In genomic region chr1:211703812-211704566, GRCh38 we compare ENCODE assay signal across 18 cellular contexts. TPM values are rescaled to one million over a fixed set of nuclear protein-coding genes. Genes with fewer than 3 reads are reported as not detected.
A peak's percentile ranks its signal among the peaks of the same experiment; 100 is the strongest.
DNase-seq lines count a peak whose midpoint lies in the region; ATAC-seq, FAIRE-seq and TF ChIP-seq lines count a peak whose summit lies in the region.
"Had no signal": no experiment of that assay in that cellular context is flagged by ENCODE, and none has a peak within 500 bp of the region (broad histone marks: within the 10 kb centered on the region; RNA-seq: fewer than 3 reads in every experiment).

No MANE protein-coding gene starts in this region.

- DNase-seq in DMS79 treated with DMSO at 0.1 percent for 48 hours (lab: John Stamatoyannopoulos, UW) = peak; percentile 99
- DNase-seq in NCI-H2107 (lab: John Stamatoyannopoulos, UW) = peak; percentile 85
- peak; percentile 83 to 92 for DNase-seq in SHP77 (lab: John Stamatoyannopoulos, UW)
- DNase-seq in pancreas = peak in 3 of 6 donors; percentile 46 to 57 (median 51)
- no peak for DNase-seq in T1000 (lab: John Stamatoyannopoulos, UW)
- DNase-seq in Kasumi-1 (lab: John Stamatoyannopoulos, UW) = no peak
- DNase-seq in activated naive CD4-positive, alpha-beta T cell treated with anti-CD3 and anti-CD28 coated beads, Interleukin-2, amount 50 U/mL, for 72 hours (ENCODE audit: low spot score in 2 of 2) = no peak
- DNase-seq: activated CD4-positive, alpha-beta T cell treated with anti-CD3 and anti-CD28 coated beads, Interleukin-2, amount 10 ng/mL, durations not matched to agents 24 days and 14 days; activated T-cell treated with anti-CD3 and anti-CD28 coated beads, Interleukin-2, amount 50 U/mL, for 48 hours; IMR-90; naive thymus-derived CD8-positive, alpha-beta T cell; NCI-H226; Peyer's patch; uterus had no signal

- no peak for FAIRE-seq in pancreas (lab: Jason Lieb, UNC)
- FAIRE-seq: endothelial cell of umbilical vein had no signal

- TF ChIP-seq CTCF in pancreas (IDR thresholded peaks at IDR 0.05) = no peak

- H3K9me3 ChIP-seq in pancreas = no peaks in the 10 kb centered on the region
- H3K9me3 ChIP-seq: Peyer's patch, uterus had no signal

- no peaks in the 10 kb centered on the region for H3K4me1 ChIP-seq in pancreas
- H3K4me1 ChIP-seq: Peyer's patch, uterus had no signal

- no peak overlapping the region for H3K27ac ChIP-seq in pancreas
- H3K27ac ChIP-seq: C4-2B, Peyer's patch, uterus had no signal

- no peaks in the 10 kb centered on the region for H3K36me3 Mint-ChIP-seq in activated naive CD4-positive, alpha-beta T cell treated with anti-CD3 and anti-CD28 coated beads, Interleukin-2, amount 50 U/mL, for 72 hours
- H3K36me3 Mint-ChIP-seq: naive thymus-derived CD8-positive, alpha-beta T cell had no signal

- no peak overlapping the region for H3K4me3 ChIP-seq in pancreas
- H3K4me3 ChIP-seq: Peyer's patch, uterus had no signal

- 45 to 49% methylated on average over 11 of the region's 11 CpGs for WGBS in pancreas, 2 donors

- no peaks in the 10 kb centered on the region for H3K36me3 ChIP-seq in pancreas
- H3K36me3 ChIP-seq: Peyer's patch, uterus had no signal

- no peak overlapping the region for H3K27ac Mint-ChIP-seq in activated naive CD4-positive, alpha-beta T cell treated with anti-CD3 and anti-CD28 coated beads, Interleukin-2, amount 50 U/mL, for 72 hours
- H3K27ac Mint-ChIP-seq: activated CD4-positive, alpha-beta T cell treated with anti-CD3 and anti-CD28 coated beads, Interleukin-2, amount 10 ng/mL, durations not matched to agents 24 days and 14 days had no signal

- intact Hi-C loops in pancreas (cut with DNase I) = loop anchor here in 1 of 3 donors (10.0 kb wide), 1 partner anchor 121 kb away; no protein-coding TSS in a partner anchor

- ATAC-seq in pancreas (peak; percentile 74 to 90 (median 84)), GM18502 (IDR thresholded peaks at IDR 0.05; ENCODE audit: poor library complexity, unreplicated experiment) (no peak)
- ATAC-seq in activated naive CD4-positive, alpha-beta T cell treated with anti-CD3 and anti-CD28 coated beads, Interleukin-2, amount 50 U/mL, for 72 hours = no peak
- ATAC-seq: left lobe of liver; naive thymus-derived CD8-positive, alpha-beta T cell had no signal

- no peaks in the 10 kb centered on the region for H3K9me3 Mint-ChIP-seq in activated naive CD4-positive, alpha-beta T cell treated with anti-CD3 and anti-CD28 coated beads, Interleukin-2, amount 50 U/mL, for 72 hours
- H3K9me3 Mint-ChIP-seq: activated CD4-positive, alpha-beta T cell treated with anti-CD3 and anti-CD28 coated beads, Interleukin-2, amount 10 ng/mL, durations not matched to agents 24 days and 14 days; naive thymus-derived CD8-positive, alpha-beta T cell had no signal

- no peaks in the 10 kb centered on the region for H3K27me3 ChIP-seq in pancreas
- H3K27me3 ChIP-seq: Peyer's patch, uterus had no signal

RNA-seq across cellular contexts. Expression of gene NEK2, which starts 28.6 kb away (rescaled TPM):
- total RNA-seq in pancreas = under 1 TPM in 5 of 6 donors, not detected in 1; 0.08 to 0.55 (median 0.32) TPM
- polyA plus RNA-seq in pancreas = under 1 TPM in 1 of 2 donors, not detected in 1; 0.05 TPM
- 10 to 100 TPM; 35.4 to 75.4 TPM for total RNA-seq in activated naive CD4-positive, alpha-beta T cell treated with anti-CD3 and anti-CD28 coated beads, Interleukin-2, amount 50 U/mL, for 72 hours

Comparison
In these comparisons a context has a peak if more than half of its experiments do, and no peak if none do; other contexts are left out.
1. DNase-seq: peak in DMS79 treated with DMSO at 0.1 percent for 48 hours (single experiment), NCI-H2107 (single experiment) and SHP77 (2 of 2); none in T1000 (single experiment), Kasumi-1 (0 of 2) and activated naive CD4-positive, alpha-beta T cell treated with anti-CD3 and anti-CD28 coated beads, Interleukin-2, amount 50 U/mL, for 72 hours (0 of 2).
2. ATAC-seq: peak in pancreas (4 of 4); none in GM18502 (single experiment) and activated naive CD4-positive, alpha-beta T cell treated with anti-CD3 and anti-CD28 coated beads, Interleukin-2, amount 50 U/mL, for 72 hours (0 of 2).
3. RNA of gene NEK2, which starts 28.6 kb away (total RNA-seq): 35.4 to 75.4 TPM in activated naive CD4-positive, alpha-beta T cell treated with anti-CD3 and anti-CD28 coated beads, Interleukin-2, amount 50 U/mL, for 72 hours; 0.08 to 0.55 TPM in pancreas; every median in the first group is over 10 times any median in the second.